ENCODE assay signal across 1 cellular context in the genomic region with DNA sequence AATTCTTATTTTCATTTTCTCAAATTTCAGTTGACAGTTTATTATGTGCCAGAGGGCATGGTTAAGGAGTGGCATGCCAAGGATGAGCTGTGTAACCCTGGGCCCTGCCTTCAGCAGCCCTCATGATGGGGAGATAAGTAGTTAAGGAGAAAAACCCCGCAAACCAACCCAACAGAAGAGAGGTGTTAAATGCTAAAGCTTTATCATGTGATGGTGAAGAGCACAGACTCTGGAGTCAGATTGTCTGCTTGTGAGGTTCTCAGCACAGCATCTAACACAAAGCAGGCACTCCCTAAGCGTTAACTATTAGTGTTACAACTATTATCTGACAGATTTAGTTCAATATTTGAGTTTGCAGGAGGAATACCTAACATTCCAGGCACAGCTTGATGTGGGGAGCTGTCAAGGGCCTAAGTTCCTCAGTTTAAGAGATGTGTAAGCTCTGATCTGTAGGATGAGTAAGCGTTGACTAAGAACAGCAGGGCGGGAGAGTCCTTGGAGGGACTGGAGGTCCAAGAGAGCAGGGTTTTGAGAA.
TF ChIP-seq lines count a peak whose summit lies in the region.

No MANE protein-coding gene starts in this region.

TF ChIP-seq in endothelial cell of umbilical vein, 7 proteins besides CTCF, POLR2A, EP300 and RAD21:
- TF ChIP-seq FOS (IDR thresholded peaks at IDR 0.05; ENCODE audit: borderline replicate concordance, insufficient read depth, low read length): peak; percentile 18
- no peak for TF ChIP-seq POLR2AphosphoS5 (IDR thresholded peaks at IDR 0.05; ENCODE audit: insufficient read depth, low read depth, low read length)
- no peak for TF ChIP-seq EZH2 (IDR thresholded peaks at IDR 0.05; ENCODE audit: borderline replicate concordance, low read depth, low read length, severe bottlenecking)
- TF ChIP-seq GATA2 (IDR thresholded peaks at IDR 0.05; ENCODE audit: insufficient read depth, insufficient read length, low read depth, low read length): no peak
- no peak for TF ChIP-seq MYC (IDR thresholded peaks at IDR 0.05; ENCODE audit: low read depth, low read length)
- TF ChIP-seq JUN (IDR thresholded peaks at IDR 0.05; ENCODE audit: borderline replicate concordance, insufficient read depth, insufficient read length, low read depth): no peak
- no peak for TF ChIP-seq MAX (IDR thresholded peaks at IDR 0.05; ENCODE audit: insufficient read depth, insufficient read length)
